Comparison of ENCODE assay signal across 13 cellular contexts in the genomic region with DNA sequence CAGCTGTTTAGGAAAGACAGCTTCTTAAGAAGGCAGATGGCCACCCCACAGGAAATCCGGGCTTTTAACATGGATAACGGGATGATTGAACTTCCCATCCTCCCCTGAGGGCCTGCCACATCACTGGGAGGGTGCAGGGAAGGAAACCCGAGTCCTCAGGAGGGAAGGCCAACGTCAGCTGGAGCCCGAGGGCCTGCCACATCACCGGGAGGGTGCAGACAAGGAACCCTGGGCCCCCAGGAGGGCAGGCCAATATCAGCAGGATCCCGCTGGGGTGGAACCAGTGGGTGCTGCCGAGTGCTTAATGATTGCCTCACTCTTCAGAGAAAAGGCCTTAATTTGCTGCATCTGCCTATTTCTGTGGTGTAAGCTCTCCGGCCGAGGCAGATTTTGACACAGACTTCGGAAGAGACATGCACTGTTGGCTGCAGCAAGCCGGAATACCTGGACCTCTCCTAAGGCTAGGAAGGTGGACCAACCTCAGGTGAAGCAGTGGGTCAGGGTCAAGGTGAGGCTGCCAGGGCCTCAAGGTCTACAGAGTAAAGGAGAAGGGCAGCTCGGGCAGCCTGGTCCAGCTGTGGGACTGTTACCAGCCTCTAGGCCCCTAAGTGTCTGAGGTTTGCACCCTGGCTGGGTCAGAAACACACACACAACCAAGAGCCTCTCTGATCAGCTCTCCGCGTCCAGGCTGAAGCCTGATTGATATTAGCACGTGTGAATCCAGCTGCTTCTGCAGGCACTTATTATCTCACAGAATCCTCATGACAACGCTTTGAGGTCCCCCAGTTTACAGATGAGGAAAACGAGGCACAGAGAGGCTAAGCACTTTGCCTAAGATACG. TPM values are rescaled to one million over a fixed set of nuclear protein-coding genes. Genes with fewer than 3 reads are reported as not detected.
DNase-seq lines count a peak whose midpoint lies in the region; ATAC-seq, FAIRE-seq and TF ChIP-seq lines count a peak whose summit lies in the region.
"Had no signal": no experiment of that assay in that cellular context is flagged by ENCODE, and none has a peak within 500 bp of the region (broad histone marks: within the 10 kb centered on the region; RNA-seq: fewer than 3 reads in every experiment).

No MANE protein-coding gene starts in this region.

- no peaks in the 10 kb centered on the region for H3K36me3 ChIP-seq in gastroesophageal sphincter

- no peak overlapping the region for H3K27ac ChIP-seq in gastroesophageal sphincter
- H3K27ac ChIP-seq: VCaP had no signal

- TF ChIP-seq POLR2A in gastroesophageal sphincter (IDR thresholded peaks at IDR 0.05) = no peak

- no peaks in the 10 kb centered on the region for H3K9me3 ChIP-seq in gastroesophageal sphincter

- no peaks in the 10 kb centered on the region for H3K4me1 Mint-ChIP-seq in activated T-cell treated with anti-CD3 and anti-CD28 coated beads, Interleukin-2, amount 50 U/mL, for 4 hours (ENCODE audit: low read depth)
- H3K4me1 Mint-ChIP-seq: CD4-positive, CD25-positive, alpha-beta regulatory T cell had no signal

- H3K27me3 Mint-ChIP-seq in activated T-cell treated with anti-CD3 and anti-CD28 coated beads, Interleukin-2, amount 50 U/mL, for 4 hours (ENCODE audit: low read depth) = peaks cover 8% of the 10 kb centered on the region
- H3K27me3 Mint-ChIP-seq: CD4-positive, CD25-positive, alpha-beta regulatory T cell had no signal

- peak; percentile 61 for DNase-seq in AG08395 (ENCODE audit: low spot score)
- peak; percentile 65 for DNase-seq in HTR-8/SVneo (ENCODE audit: insufficient read length, low spot score)
- peak; percentile 77 for DNase-seq in amniotic stem cell (lab: John Stamatoyannopoulos, UW)
- peak; percentile 62 for DNase-seq in mesenteric fat pad (ENCODE audit: low spot score)
- DNase-seq in Kasumi-1 (lab: John Stamatoyannopoulos, UW) = no peak
- DNase-seq in activated T-cell treated with anti-CD3 and anti-CD28 coated beads, Interleukin-2, amount 50 U/mL, for 4 hours = no peak
- no peak for DNase-seq in stimulated activated CD4-positive, alpha-beta T cell treated with anti-CD3 and anti-CD28 coated beads, Interleukin-4, amount 100 ng/mL, for 1 hour
- DNase-seq: CD4-positive, CD25-positive, alpha-beta regulatory T cell; hippocampal formation; NCI-H2029 treated with DMSO at 0.1 percent for 48 hours had no signal

- H3K4me3 ChIP-seq in gastroesophageal sphincter = no peak overlapping the region

- no peak overlapping the region for H3K4me3 Mint-ChIP-seq in activated T-cell treated with anti-CD3 and anti-CD28 coated beads, Interleukin-2, amount 50 U/mL, for 4 hours
- H3K4me3 Mint-ChIP-seq: CD4-positive, CD25-positive, alpha-beta regulatory T cell; dendritic cell treated with granulocyte-macrophage colony-stimulating factor and Interleukin-4, amounts not matched to agents 40 ng/mL and 50 ng/mL, for 4 days had no signal

- no peak for TF ChIP-seq CTCF in gastroesophageal sphincter (IDR thresholded peaks at IDR 0.05)

- no peak for TF ChIP-seq EP300 in gastroesophageal sphincter (IDR thresholded peaks at IDR 0.05)

- WGBS in gastroesophageal sphincter (ENCODE audit: low coverage in 1 of 2), 2 donors = 67 to 85% methylated on average over 3 to 6 of the region's 19 CpGs

- H3K36me3 Mint-ChIP-seq in activated T-cell treated with anti-CD3 and anti-CD28 coated beads, Interleukin-2, amount 50 U/mL, for 4 hours (ENCODE audit: insufficient read depth) = no peaks in the 10 kb centered on the region
- H3K36me3 Mint-ChIP-seq: CD4-positive, CD25-positive, alpha-beta regulatory T cell had no signal

- H3K9me3 Mint-ChIP-seq in activated T-cell treated with anti-CD3 and anti-CD28 coated beads, Interleukin-2, amount 50 U/mL, for 4 hours = no peaks in the 10 kb centered on the region
- H3K9me3 Mint-ChIP-seq: CD4-positive, CD25-positive, alpha-beta regulatory T cell; dendritic cell treated with granulocyte-macrophage colony-stimulating factor and Interleukin-4, amounts not matched to agents 40 ng/mL and 50 ng/mL, for 4 days had no signal

- no peaks in the 10 kb centered on the region for H3K4me1 ChIP-seq in gastroesophageal sphincter

- FAIRE-seq in HTR-8/SVneo (lab: Jason Lieb, UNC) = no peak

- no peak for ATAC-seq in gastroesophageal sphincter
- no peak for ATAC-seq in activated T-cell treated with anti-CD3 and anti-CD28 coated beads, Interleukin-2, amount 50 U/mL, for 4 hours

- peaks cover 3% of the 10 kb centered on the region for H3K27me3 ChIP-seq in gastroesophageal sphincter

RNA-seq across cellular contexts. Expression of gene COL5A1, which starts 14.8 kb away (rescaled TPM):
- total RNA-seq in mesenteric fat pad (84.7 TPM), gastroesophageal sphincter (10 to 100 TPM; 48.5 to 86.4 (median 74.9) TPM)
- total RNA-seq in activated T-cell treated with anti-CD3 and anti-CD28 coated beads, Interleukin-2, amount 50 U/mL, for 4 hours = under 1 TPM; 0.14 to 0.30 (median 0.21) TPM

Comparison
In these comparisons a context has a peak if more than half of its experiments do, and no peak if none do; other contexts are left out.
1. DNase-seq: peak in AG08395 (single experiment), HTR-8/SVneo (single experiment), amniotic stem cell (single experiment) and mesenteric fat pad (single experiment); none in Kasumi-1 (0 of 2), activated T-cell treated with anti-CD3 and anti-CD28 coated beads, Interleukin-2, amount 50 U/mL, for 4 hours (single experiment) and stimulated activated CD4-positive, alpha-beta T cell treated with anti-CD3 and anti-CD28 coated beads, Interleukin-4, amount 100 ng/mL, for 1 hour (single experiment).
2. RNA of gene COL5A1, which starts 14.8 kb away (total RNA-seq): 48.5 to 86.4 TPM in gastroesophageal sphincter and 84.7 TPM in mesenteric fat pad (single experiment); 0.14 to 0.30 TPM in activated T-cell treated with anti-CD3 and anti-CD28 coated beads, Interleukin-2, amount 50 U/mL, for 4 hours; every median in the first group is over 10 times any median in the second.